ENCODE assay signal across 8 cellular contexts in the genomic region with DNA sequence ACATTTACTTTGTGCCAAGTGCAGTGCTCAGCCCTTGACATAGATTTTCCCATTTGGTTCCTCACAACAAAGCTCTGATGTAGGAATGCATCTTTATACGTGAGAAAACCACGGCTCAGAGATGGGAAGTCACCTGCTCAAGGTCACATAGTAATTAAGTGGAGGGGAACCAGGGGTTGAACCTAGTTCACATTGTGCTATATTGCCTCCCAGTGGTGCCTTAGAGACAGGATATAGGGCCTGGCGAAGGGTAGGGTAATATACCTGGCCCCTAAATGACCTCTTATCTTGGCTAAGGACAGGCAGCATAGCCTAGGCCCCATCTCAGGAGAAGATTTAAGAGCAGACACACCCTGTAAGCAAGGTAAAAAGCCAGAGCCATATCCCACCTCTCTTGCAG.
DNase-seq lines count a peak whose midpoint lies in the region; ATAC-seq and TF ChIP-seq lines count a peak whose summit lies in the region.

No MANE protein-coding gene starts in this region.

- peaks cover 6% of the 10 kb centered on the region for H3K4me1 Mint-ChIP-seq in activated CD4-positive, alpha-beta memory T cell treated with anti-CD3 and anti-CD28 coated beads for 36 hours (ENCODE audit: low read depth)

- no peaks in the 10 kb centered on the region for H3K36me3 ChIP-seq in right lobe of liver

- no peak overlapping the region for H3K4me3 ChIP-seq in right lobe of liver

- H3K4me1 ChIP-seq in right lobe of liver: peaks cover 0 to 10% (median 0%) of the 10 kb centered on the region in 4 donors

- H3K9me3 Mint-ChIP-seq in activated CD4-positive, alpha-beta memory T cell treated with anti-CD3 and anti-CD28 coated beads for 36 hours: no peaks in the 10 kb centered on the region

- H3K9me3 ChIP-seq in right lobe of liver: no peaks in the 10 kb centered on the region

- 53% methylated on average over 3 of the region's 3 CpGs for WGBS in right lobe of liver (ENCODE audit: insufficient coverage, low coverage, low lambda C conversion rate, missing lambda C conversion rate)

- no peak for TF ChIP-seq POLR2A in right lobe of liver (IDR thresholded peaks at IDR 0.05)

- H3K4me3 Mint-ChIP-seq in activated CD4-positive, alpha-beta memory T cell treated with anti-CD3 and anti-CD28 coated beads for 36 hours: no peak overlapping the region

- TF ChIP-seq CTCF in GM13977 (IDR thresholded peaks at IDR 0.05; ENCODE audit: extremely low read depth, insufficient read depth, missing control alignments) (peak; percentile 32), right lobe of liver (IDR thresholded peaks at IDR 0.05) (peak in 2 of 4 donors; percentile 7 to 12)

- H3K27me3 ChIP-seq in right lobe of liver: no peaks in the 10 kb centered on the region

- H3K27ac Mint-ChIP-seq in activated CD4-positive, alpha-beta memory T cell treated with anti-CD3 and anti-CD28 coated beads for 36 hours: no peak overlapping the region

- H3K27ac ChIP-seq in right lobe of liver: no peak overlapping the region

- POLR2A ChIA-PET in activated CD4-positive, alpha-beta memory T cell treated with anti-CD3 and anti-CD28 coated beads for 36 hours (lab: Charles Lee): no interaction called here

- CTCF ChIA-PET in activated CD4-positive, alpha-beta memory T cell treated with anti-CD3 and anti-CD28 coated beads for 36 hours (lab: Charles Lee): interaction anchor here (0.8 to 2.2 kb wide), 7 partner anchors 16 to 505 kb away, joined by 3 to 8 read pairs (median 5); no protein-coding TSS in a partner anchor

- peak; percentile 30 for DNase-seq in GM13977 (ENCODE audit: low spot score)
- DNase-seq in activated CD4-positive, alpha-beta memory T cell treated with anti-CD3 and anti-CD28 coated beads for 36 hours: peak; percentile 46
- DNase-seq in right lobe of liver: no peak
- no peak for DNase-seq in HUDEP-2 (lab: John Stamatoyannopoulos, UW; ENCODE audit: unreplicated experiment in 76 of 76)
- DNase-seq in NCI-H187 treated with DMSO at 0.1 percent for 48 hours (lab: John Stamatoyannopoulos, UW): no peak
- no peak for DNase-seq in DMS114 treated with DMSO at 0.1 percent for 48 hours (lab: John Stamatoyannopoulos, UW; ENCODE audit: unreplicated experiment)
- no peak for DNase-seq in Right ventricle myocardium inferior (ENCODE audit: missing footprints)

- no peaks in the 10 kb centered on the region for H3K27me3 Mint-ChIP-seq in activated CD4-positive, alpha-beta memory T cell treated with anti-CD3 and anti-CD28 coated beads for 36 hours

- ATAC-seq in HG02759 (IDR thresholded peaks at IDR 0.05; ENCODE audit: unreplicated experiment) (peak; percentile 86), right lobe of liver (peak; percentile 24 to 51 (median 31)), Right ventricle myocardium inferior (no peak)

- no peaks in the 10 kb centered on the region for H3K36me3 Mint-ChIP-seq in activated CD4-positive, alpha-beta memory T cell treated with anti-CD3 and anti-CD28 coated beads for 36 hours

- intact Hi-C loops in activated CD4-positive, alpha-beta memory T cell treated with anti-CD3 and anti-CD28 coated beads for 36 hours (cut with micrococcal nuclease): loop anchor here (1.0 to 10.0 kb wide), 5 partner anchors 207 to 957 kb away; no protein-coding TSS in a partner anchor
- intact Hi-C loops in right lobe of liver (cut with DNase I) (no loop called here), Right ventricle myocardium inferior (cut with DNase I) (no loop called here)

- in situ Hi-C loops in GM13977 (cut with MboI; ENCODE audit: low pct_unique_long_range_greater_than_20kb, low sequenced_read_pairs, unreplicated experiment): no loop called here

Comparison
In these comparisons a context has a peak if more than half of its experiments do, and no peak if none do; other contexts are left out.
1. DNase-seq: peak in GM13977 (single experiment) and activated CD4-positive, alpha-beta memory T cell treated with anti-CD3 and anti-CD28 coated beads for 36 hours (single experiment); none in right lobe of liver (0 of 3), HUDEP-2 (0 of 76), NCI-H187 treated with DMSO at 0.1 percent for 48 hours (single experiment), DMS114 treated with DMSO at 0.1 percent for 48 hours (single experiment) and Right ventricle myocardium inferior (single experiment).